Comparison of ENCODE assay signal across 8 cellular contexts in the genomic region with DNA sequence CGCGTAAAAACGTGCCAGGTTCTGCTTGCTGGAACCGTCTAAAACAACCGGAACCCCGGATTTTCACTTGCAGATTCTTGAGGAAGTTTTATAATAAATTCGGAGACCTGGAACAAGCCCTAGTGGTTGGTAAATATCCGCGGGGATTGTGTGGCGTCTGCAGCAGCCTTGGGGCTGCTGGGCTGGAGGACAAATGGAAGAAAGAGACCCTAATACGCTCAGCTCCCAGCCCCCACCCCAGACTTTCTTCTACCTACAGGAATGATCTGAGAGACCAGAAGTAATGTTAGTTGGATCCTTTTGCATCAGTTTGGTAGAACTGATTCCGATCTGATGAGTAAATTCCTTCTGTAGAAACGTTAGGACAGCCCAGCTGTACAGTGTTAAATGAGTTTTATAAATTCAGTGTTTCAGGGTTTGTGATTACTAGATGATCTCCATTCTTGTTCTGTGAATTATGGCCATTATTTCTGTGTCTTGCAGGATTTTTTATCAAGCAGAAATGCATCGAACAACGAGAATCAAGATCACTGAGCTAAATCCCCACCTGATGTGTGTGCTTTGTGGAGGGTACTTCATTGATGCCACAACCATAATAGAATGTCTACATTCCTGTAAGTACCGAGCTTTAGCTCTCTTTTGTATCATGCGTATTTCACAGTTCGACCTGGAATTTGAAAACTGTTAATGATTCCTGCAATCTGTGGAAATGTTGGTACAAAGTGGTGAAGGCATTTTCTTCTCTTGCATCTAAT. TPM values are rescaled to one million over a fixed set of nuclear protein-coding genes. Genes with fewer than 3 reads are reported as not detected.
A peak's percentile ranks its signal among the peaks of the same experiment; 100 is the strongest.
DNase-seq lines count a peak whose midpoint lies in the region; ATAC-seq, FAIRE-seq and TF ChIP-seq lines count a peak whose summit lies in the region.

No MANE protein-coding gene starts in this region.

- peaks cover 44% of the 10 kb centered on the region for H3K79me2 ChIP-seq in ACC112 (ENCODE audit: control insufficient read depth, insufficient read depth, low read length, unreplicated experiment)

- peak; percentile 1 for ATAC-seq in HG03442 (IDR thresholded peaks at IDR 0.05; ENCODE audit: unreplicated experiment)
- no peak for ATAC-seq in HG03354 (IDR thresholded peaks at IDR 0.05; ENCODE audit: poor library complexity, severe bottlenecking, unreplicated experiment)
- no peak for ATAC-seq in HG03469 (IDR thresholded peaks at IDR 0.05; ENCODE audit: unreplicated experiment)

- H3K27ac ChIP-seq in ACC112 (ENCODE audit: low read depth, low read length) (peak overlapping the region; percentile 40; the same call in 1 of the 2 replicates), muscle layer of duodenum (ENCODE audit: low read length) (peak overlapping the region; percentile 48)

- H3K36me3 ChIP-seq in ACC112 (ENCODE audit: insufficient read depth, low read length) = peaks cover 18% of the 10 kb centered on the region
- peaks cover 2% of the 10 kb centered on the region for H3K36me3 ChIP-seq in bronchial epithelial cell (ENCODE audit: control insufficient read depth, insufficient read depth, low read length)
- H3K36me3 ChIP-seq in muscle layer of duodenum (ENCODE audit: control insufficient read depth in 1 of 2, insufficient read depth in 2 of 2, low read length in 2 of 2) = peaks cover 16 to 21% of the 10 kb centered on the region in 2 donors

- DNase-seq in bronchial epithelial cell (ENCODE audit: low read depth) = no peak
- no peak for DNase-seq in KG1 (lab: John Stamatoyannopoulos, UW)
- no peak for DNase-seq in NCI-H526 (lab: John Stamatoyannopoulos, UW)

- H3K4me3 ChIP-seq in ACC112 (ENCODE audit: low read depth, low read length) (peak overlapping the region; percentile 86), bronchial epithelial cell (ENCODE audit: low read depth, low read length) (peak overlapping the region; percentile 51), muscle layer of duodenum (ENCODE audit: low read depth in 1 of 2, low read length in 2 of 2) (peak overlapping the region; percentile 57 to 58)

- TF ChIP-seq CTCF in bronchial epithelial cell (IDR thresholded peaks at IDR 0.05; ENCODE audit: insufficient read depth, low read length, severe bottlenecking) = no peak

- no peak for FAIRE-seq in bronchial epithelial cell (lab: Jason Lieb, UNC)

- H2AFZ ChIP-seq in ACC112 (ENCODE audit: low read length, unreplicated experiment) = peak overlapping the region; percentile 88

- no peaks in the 10 kb centered on the region for H3K9me3 ChIP-seq in muscle layer of duodenum (ENCODE audit: control insufficient read depth in 1 of 2, low read length in 2 of 2)

- H3K27me3 ChIP-seq in ACC112 (ENCODE audit: insufficient read depth, low read length) (peaks cover 29% of the 10 kb centered on the region), bronchial epithelial cell (ENCODE audit: control insufficient read depth, insufficient read depth, low read length) (peaks cover 17% of the 10 kb centered on the region), muscle layer of duodenum (ENCODE audit: low read depth, low read length) (peaks cover 12% of the 10 kb centered on the region)

- peaks cover 26% of the 10 kb centered on the region for H3K4me1 ChIP-seq in ACC112 (ENCODE audit: control insufficient read depth, insufficient read depth, low read length, unreplicated experiment)
- peaks cover 20 to 27% of the 10 kb centered on the region in 2 donors for H3K4me1 ChIP-seq in muscle layer of duodenum (ENCODE audit: control insufficient read depth in 1 of 2, insufficient read depth in 2 of 2, low read length in 2 of 2)

RNA-seq across cellular contexts. Expression of a gene that starts 5.2 kb away (rescaled TPM):
- total RNA-seq in bronchial epithelial cell = 20.4 and 35.5 TPM in 2 replicates

RNA-seq across cellular contexts. Expression of a gene that starts 9.9 kb away (rescaled TPM):
- total RNA-seq in bronchial epithelial cell = 32.9 and 37.3 TPM in 2 replicates

RNA-seq across cellular contexts. Expression of a gene that starts 19.2 kb away (rescaled TPM):
- not detected in 2 replicates for total RNA-seq in bronchial epithelial cell
